15 cellular contexts compared by ENCODE assay signal in genomic region chr3:57953541-57953940, GRCh38. TPM values are rescaled to one million over a fixed set of nuclear protein-coding genes. Genes with fewer than 3 reads are reported as not detected.
A peak's percentile ranks its signal among the peaks of the same experiment; 100 is the strongest.
DNase-seq lines count a peak whose midpoint lies in the region; ATAC-seq, FAIRE-seq and TF ChIP-seq lines count a peak whose summit lies in the region.
"Had no signal": no experiment of that assay in that cellular context is flagged by ENCODE, and none has a peak within 500 bp of the region (broad histone marks: within the 10 kb centered on the region; RNA-seq: fewer than 3 reads in every experiment).

No MANE protein-coding gene starts in this region.

- POLR2A ChIA-PET in A549 (lab: Yijun Ruan, JAX) = no interaction called here

- CTCF ChIA-PET in A549 (lab: Yijun Ruan, JAX) = interaction anchor here (3.1 kb wide), 1 partner anchor 8 kb away, joined by 18 read pairs; no protein-coding TSS in a partner anchor

- TF ChIP-seq EP300 in A549 (IDR thresholded peaks at IDR 0.05) = no peak
- TF ChIP-seq EP300 in sigmoid colon (IDR thresholded peaks at IDR 0.05) = no peak

- no peak for TF ChIP-seq RAD21 in A549 (conservative IDR thresholded peaks at IDR 0.05 in 1 of 2, IDR thresholded peaks at IDR 0.05 in 1 of 2)

- H3K4me2 ChIP-seq in A549 = no peak overlapping the region

- H3K27me3 ChIP-seq in right cardiac atrium (ENCODE audit: control insufficient read depth, insufficient read depth) (no peaks in the 10 kb centered on the region), sigmoid colon (no peaks in the 10 kb centered on the region)
- H3K27me3 ChIP-seq: SJCRH30 had no signal

- DNase-seq in A549 (ENCODE audit: low read depth in 1 of 2, low spot score in 1 of 2) (no peak), NOMO-1 treated with dmso at 0.1 percent for 144 hours (lab: John Stamatoyannopoulos, UW; ENCODE audit: unreplicated experiment) (peak; percentile 13), right cardiac atrium (peak in 1 of 3 donors; percentile 49), sigmoid colon (no peak), GM10266 (ENCODE audit: extremely low spot score) (no peak), HTR-8/SVneo (ENCODE audit: insufficient read length, low spot score) (no peak), lower leg skin (ENCODE audit: low spot score in 2 of 2) (no peak)
- no peak for DNase-seq in stimulated activated naive CD8-positive, alpha-beta T cell treated with anti-CD3 and anti-CD28 coated beads, Interleukin-15, Interleukin-2, amounts not matched to agents 100 U/mL and 50 U/mL, for 24 hours
- DNase-seq: activated CD4-positive, CD25-positive, alpha-beta regulatory T cell treated with anti-CD3 and anti-CD28 coated beads, Interleukin-2, amount 50 U/mL, for 72 hours; NCI-H1694; SJCRH30 had no signal

- H3K9me3 ChIP-seq in A549 (no peaks in the 10 kb centered on the region), right cardiac atrium (ENCODE audit: control insufficient read depth, low read length) (no peaks in the 10 kb centered on the region), sigmoid colon (no peaks in the 10 kb centered on the region)
- H3K9me3 ChIP-seq: SJCRH30 had no signal

- TF ChIP-seq POLR2A in A549 (IDR thresholded peaks at IDR 0.05; ENCODE audit: low read length) = no peak
- TF ChIP-seq POLR2A in sigmoid colon (IDR thresholded peaks at IDR 0.05) = no peak
- no peak for TF ChIP-seq POLR2A in lower leg skin (IDR thresholded peaks at IDR 0.05)

- no peaks in the 10 kb centered on the region for H3K36me3 ChIP-seq in sigmoid colon
- H3K36me3 ChIP-seq: SJCRH30 had no signal

- 94% methylated on average over 7 of the region's 8 CpGs for WGBS in A549 (ENCODE audit: missing lambda C conversion rate)
- WGBS in right cardiac atrium = 86% methylated on average over 8 of the region's 8 CpGs
- 82 to 86% methylated on average over 8 of the region's 8 CpGs for WGBS in sigmoid colon, 2 donors
- WGBS in lower leg skin, 2 donors = 88 to 91% methylated on average over 8 of the region's 8 CpGs

- no peak overlapping the region for H3K4me3 ChIP-seq in A549
- no peak overlapping the region for H3K4me3 ChIP-seq in right cardiac atrium (ENCODE audit: low read length)
- no peak overlapping the region for H3K4me3 ChIP-seq in sigmoid colon
- H3K4me3 ChIP-seq in lower leg skin (ENCODE audit: low read depth, poor library complexity, severe bottlenecking) = no peak overlapping the region
- H3K4me3 ChIP-seq: SJCRH30 had no signal

- no peak for ATAC-seq in A549
- no peak for ATAC-seq in right cardiac atrium
- ATAC-seq in stimulated activated naive CD8-positive, alpha-beta T cell treated with anti-CD3 and anti-CD28 coated beads, Interleukin-15, Interleukin-2, amounts not matched to agents 100 U/mL and 50 U/mL, for 24 hours = no peak
- ATAC-seq: HCT116; stimulated activated effector memory CD8-positive, alpha-beta T cell treated with anti-CD3 and anti-CD28 coated beads, Interleukin-12 subunit alpha, Interleukin-12 subunit beta, amount 100 ng/mL, for 72 hours had no signal

- intact Hi-C loops in right cardiac atrium (cut with DNase I) (no loop called here), sigmoid colon (cut with DNase I) (loop anchor here (2.0 to 5.0 kb wide), 2 partner anchors 54 to 63 kb away; partner anchors contain the start of gene FLNB), lower leg skin (cut with DNase I; ENCODE audit: low total_unique reads) (no loop called here)

- H3K4me1 ChIP-seq in A549 = peaks cover 45% of the 10 kb centered on the region
- H3K4me1 ChIP-seq in right cardiac atrium (ENCODE audit: control insufficient read depth, insufficient read depth, low read length) = peaks cover 3% of the 10 kb centered on the region
- peaks cover 0 to 56% (median 45%) of the 10 kb centered on the region in 4 donors for H3K4me1 ChIP-seq in sigmoid colon

- H3K27ac ChIP-seq in A549 = peak overlapping the region; percentile 81 to 95
- H3K27ac ChIP-seq in right cardiac atrium (ENCODE audit: low read length) = peak overlapping the region; percentile 94
- H3K27ac ChIP-seq in sigmoid colon = peak overlapping the region; percentile 90 to 98 (median 92)
- H3K27ac ChIP-seq: SJCRH30 had no signal

- TF ChIP-seq CTCF in A549 (IDR thresholded peaks at IDR 0.05) (no peak), sigmoid colon (IDR thresholded peaks at IDR 0.05) (no peak), GM10266 (IDR thresholded peaks at IDR 0.05; ENCODE audit: control insufficient read depth, insufficient read depth, low read depth, missing control alignments) (no peak), lower leg skin (IDR thresholded peaks at IDR 0.05) (no peak)

- FAIRE-seq in A549 (lab: Jason Lieb, UNC) = no peak
- no peak for FAIRE-seq in HTR-8/SVneo (lab: Jason Lieb, UNC)
- FAIRE-seq: endometrium, GM19239 had no signal

TF ChIP-seq in A549, 52 proteins besides CTCF, POLR2A, EP300 and RAD21:
- no peak for TF ChIP-seq E2F6 (IDR thresholded peaks at IDR 0.05; ENCODE audit: borderline replicate concordance, low read depth)
- TF ChIP-seq FOXS1 (CRISPR knock-in tag; IDR thresholded peaks at IDR 0.05) = no peak
- TF ChIP-seq HES2 (IDR thresholded peaks at IDR 0.05) = no peak
- TF ChIP-seq HMGXB4 (CRISPR knock-in tag; IDR thresholded peaks at IDR 0.05; ENCODE audit: borderline replicate concordance) = no peak
- no peak for TF ChIP-seq CHD4 (IDR thresholded peaks at IDR 0.05; ENCODE audit: borderline replicate concordance)
- TF ChIP-seq HDAC2 (IDR thresholded peaks at IDR 0.05) = no peak
- TF ChIP-seq PHF8 (IDR thresholded peaks at IDR 0.05; ENCODE audit: borderline replicate concordance, low read depth) = no peak
- TF ChIP-seq SREBF2 (IDR thresholded peaks at IDR 0.05) = no peak
- TF ChIP-seq REST (IDR thresholded peaks at IDR 0.05) = no peak
- no peak for TF ChIP-seq ZNF302 (CRISPR knock-in tag; IDR thresholded peaks at IDR 0.05)

RNA-seq across cellular contexts. Expression of gene FLNB, which starts 54.7 kb away (rescaled TPM):
- 387 and 439 TPM in 2 replicates for polyA plus RNA-seq in A549 (2011; rRNA removed)
- 153 and 161 TPM in 2 replicates for polyA plus RNA-seq in A549 (2012; cell fraction: cytosol; rRNA removed)
- 1,973 and 2,223 TPM in 2 replicates for polyA plus RNA-seq in A549 (2012; cell fraction: nucleus; rRNA removed)
- polyA plus RNA-seq in A549 (2017; fragmentation: RNase III; extraction: RNeasy Plus Mini Kit Qiagen cat#74134 plus additional on column Dnase treatment) = 235 to 282 TPM (median 257 TPM) in 3 replicates
- 1,159 and 1,213 TPM in 2 replicates for polyA minus RNA-seq in A549 (2011; rRNA and poly(A)+ RNA removed)
- 10 to 100 TPM; 22.9 to 44.9 (median 29.0) TPM for total RNA-seq in right cardiac atrium
- 36.9 TPM for polyA plus RNA-seq in right cardiac atrium
- 100 to 1,000 TPM in 1 of 4 donors, 10 to 100 TPM in 3; 51.7 to 121 (median 76.7) TPM for total RNA-seq in sigmoid colon
- 100 to 1,000 TPM; 109 to 277 (median 121) TPM for polyA plus RNA-seq in sigmoid colon
- 100 to 1,000 TPM; 108 to 155 (median 128) TPM for total RNA-seq in lower leg skin
